ENCODE assay signal across 11 cellular contexts in genomic region chr4:41814565-41814964, GRCh38.
DNase-seq lines count a peak whose midpoint lies in the region; ATAC-seq and TF ChIP-seq lines count a peak whose summit lies in the region.
"Had no signal": no experiment of that assay in that cellular context is flagged by ENCODE, and none has a peak within 500 bp of the region (broad histone marks: within the 10 kb centered on the region; RNA-seq: fewer than 3 reads in every experiment).

No MANE protein-coding gene starts in this region.

- no peak overlapping the region for H3K27ac Mint-ChIP-seq in nephron

- H3K27me3 Mint-ChIP-seq in nephron (ENCODE audit: low read depth), result peaks cover 47% of the 10 kb centered on the region

- H3K9me2 ChIP-seq in PC-9 (ENCODE audit: insufficient read depth), result no peaks in the 10 kb centered on the region

- DNase-seq in COLO829 (ENCODE audit: low spot score), result peak; percentile 13
- peak in 1 of 2 experiments; percentile 7 for DNase-seq in PC-9
- peak; percentile 3 to 27 for DNase-seq in fibroblast of lung (ENCODE audit: low read depth in 2 of 2)
- DNase-seq in GM13977 (ENCODE audit: low spot score), result no peak
- no peak for DNase-seq in C1 segment of cervical spinal cord (lab: John Stamatoyannopoulos, UW)
- DNase-seq: activated CD8-positive, alpha-beta memory T cell treated with anti-CD3 and anti-CD28 coated beads, Interleukin-2, amount 50 U/mL, for 48 hours; cortex of kidney; NCI-H345 had no signal

- ATAC-seq in HG02938 (IDR thresholded peaks at IDR 0.05; ENCODE audit: unreplicated experiment) (no peak), GM18873 (IDR thresholded peaks at IDR 0.05; ENCODE audit: low FRiP score, unreplicated experiment) (no peak)

- H3K27ac ChIP-seq in PC-9 (no peak overlapping the region), fibroblast of lung (ENCODE audit: insufficient read depth, low read length) (no peak overlapping the region)

- H4K20me1 ChIP-seq in PC-9 (ENCODE audit: insufficient read depth), result no peaks in the 10 kb centered on the region
- H4K20me1 ChIP-seq in fibroblast of lung (ENCODE audit: control insufficient read depth, extremely low read depth, insufficient read depth, low read length), result no peaks in the 10 kb centered on the region

- H3K79me2 ChIP-seq in PC-9 (ENCODE audit: low read depth), result no peaks in the 10 kb centered on the region
- no peaks in the 10 kb centered on the region for H3K79me2 ChIP-seq in fibroblast of lung (ENCODE audit: control insufficient read depth, insufficient read depth, low read length)

- TF ChIP-seq CTCF in PC-9 (conservative IDR thresholded peaks at IDR 0.05) (peak; percentile 27; the same call in 1 of the 2 replicates), fibroblast of lung (conservative IDR thresholded peaks at IDR 0.05 in 1 of 2, IDR thresholded peaks at IDR 0.05 in 1 of 2; ENCODE audit: low read depth in 1 of 2, low read length in 2 of 2) (peak; percentile 46 to 59), nephron (IDR thresholded peaks at IDR 0.05; ENCODE audit: unreplicated experiment in 3 of 3) (peak; percentile 55 to 64 (median 61)), GM13977 (IDR thresholded peaks at IDR 0.05; ENCODE audit: extremely low read depth, insufficient read depth, missing control alignments) (no peak)

- H3K4me3 Mint-ChIP-seq in nephron, result no peak overlapping the region

- H2AFZ ChIP-seq in PC-9 (no peak overlapping the region), fibroblast of lung (ENCODE audit: low read length) (no peak overlapping the region)

- H3K27me3 ChIP-seq in PC-9 (ENCODE audit: insufficient read depth, low read depth), result peaks cover 46% of the 10 kb centered on the region
- no peaks in the 10 kb centered on the region for H3K27me3 ChIP-seq in fibroblast of lung (ENCODE audit: control insufficient read depth, insufficient read depth, low read length)

- intact Hi-C loops in PC-9 (cut with micrococcal nuclease; ENCODE audit: unreplicated experiment), result no loop called here

- no peaks in the 10 kb centered on the region for H3K9me3 Mint-ChIP-seq in nephron

- BruUV-seq in PC-9 (replicated peaks; lab: Mats Ljungman, UMichigan), result no TSS peak

- H3K4me1 ChIP-seq in PC-9 (replicated peaks; ENCODE audit: insufficient read depth) (no peaks in the 10 kb centered on the region), fibroblast of lung (ENCODE audit: control insufficient read depth, extremely low read depth, insufficient read depth, low read length) (no peaks in the 10 kb centered on the region)

- H3K4me1 Mint-ChIP-seq in nephron, result no peaks in the 10 kb centered on the region

- no peaks in the 10 kb centered on the region for H3K36me3 Mint-ChIP-seq in nephron (ENCODE audit: low read depth)

- CTCF ChIA-PET in PC-9 (lab: Charles Lee), result no interaction called here

- no peaks in the 10 kb centered on the region for H3K9me3 ChIP-seq in PC-9 (ENCODE audit: insufficient read depth, low read depth)
- no peaks in the 10 kb centered on the region for H3K9me3 ChIP-seq in fibroblast of lung (ENCODE audit: control insufficient read depth, insufficient read depth, low read depth, low read length)

- H3K4me3 ChIP-seq in PC-9, result no peak overlapping the region
- H3K4me3 ChIP-seq in fibroblast of lung (replicated peaks in 1 of 4; ENCODE audit: control extremely low read depth in 1 of 4, insufficient read depth in 1 of 4, low read depth in 3 of 4, low read length in 4 of 4), result no peak overlapping the region

- H3F3A ChIP-seq in PC-9 (ENCODE audit: insufficient read depth, low read depth), result no peaks in the 10 kb centered on the region

- H3K9ac ChIP-seq in fibroblast of lung (ENCODE audit: insufficient read depth, low read length), result no peak overlapping the region

- in situ Hi-C loops in GM13977 (cut with MboI; ENCODE audit: low pct_unique_long_range_greater_than_20kb, low sequenced_read_pairs, unreplicated experiment), result no loop called here

- POLR2A ChIA-PET in PC-9 (lab: Charles Lee; ENCODE audit: unreplicated experiment), result no interaction called here

- H3K36me3 ChIP-seq in PC-9 (ENCODE audit: low read depth) (no peaks in the 10 kb centered on the region), fibroblast of lung (ENCODE audit: control insufficient read depth, insufficient read depth, low read length) (no peaks in the 10 kb centered on the region)

- no peak overlapping the region for H3K4me2 ChIP-seq in PC-9
- no peak overlapping the region for H3K4me2 ChIP-seq in fibroblast of lung (ENCODE audit: extremely low read depth, insufficient read depth, low read length)

Comparison
In these comparisons a context has a peak if more than half of its experiments do, and no peak if none do; other contexts are left out.
1. DNase-seq: peak in COLO829 (single experiment) and fibroblast of lung (2 of 2); none in GM13977 (single experiment) and C1 segment of cervical spinal cord (0 of 14).